ENCODE assay signal across 11 cellular contexts in the genomic region with DNA sequence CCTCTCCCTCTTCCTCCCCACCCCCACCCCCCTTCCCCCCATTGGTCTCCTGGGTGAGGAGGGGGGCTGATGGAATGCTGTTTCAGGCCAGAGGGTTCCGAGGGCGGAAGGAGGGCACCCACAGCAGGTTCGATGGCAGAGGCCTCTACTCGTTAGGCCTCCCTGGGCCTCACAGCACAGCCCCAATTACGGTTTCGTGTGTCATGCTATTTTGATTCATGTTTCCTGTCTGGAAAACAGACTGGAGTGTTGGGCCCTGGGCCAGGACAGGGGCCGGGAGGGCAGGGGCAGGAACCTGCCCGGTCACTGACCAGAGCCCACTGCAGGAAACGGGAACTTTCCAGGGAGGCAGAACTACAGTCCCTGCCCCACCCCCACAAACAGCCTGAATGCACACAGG.
DNase-seq lines count a peak whose midpoint lies in the region; ATAC-seq, FAIRE-seq and TF ChIP-seq lines count a peak whose summit lies in the region.
"Had no signal": no experiment of that assay in that cellular context is flagged by ENCODE, and none has a peak within 500 bp of the region (broad histone marks: within the 10 kb centered on the region; RNA-seq: fewer than 3 reads in every experiment).

No MANE protein-coding gene starts in this region.

- H3K27ac Mint-ChIP-seq in astrocyte (ENCODE audit: unreplicated experiment) = no peak overlapping the region
- H3K27ac Mint-ChIP-seq: memory B cell had no signal

- peak overlapping the region; percentile 38 for H2AFZ ChIP-seq in astrocyte (ENCODE audit: low read depth, low read length)
- no peak overlapping the region for H2AFZ ChIP-seq in hepatocyte

- H3K27me3 ChIP-seq in astrocyte (ENCODE audit: insufficient read depth, low read length) (no peaks in the 10 kb centered on the region), hepatocyte (no peaks in the 10 kb centered on the region), spleen (replicated peaks in 1 of 7) (peaks cover 0 to 36% (median 0%) of the 10 kb centered on the region in 7 donors)

- peak overlapping the region; percentile 80 for H3K9ac ChIP-seq in astrocyte (ENCODE audit: low read length)

- H3K4me1 Mint-ChIP-seq in astrocyte (ENCODE audit: low read depth, unreplicated experiment) = peaks cover 16% of the 10 kb centered on the region
- H3K4me1 Mint-ChIP-seq: memory B cell had no signal

- no peaks in the 10 kb centered on the region for H3K36me3 ChIP-seq in astrocyte (ENCODE audit: insufficient read depth, low read length)
- no peaks in the 10 kb centered on the region for H3K36me3 ChIP-seq in hepatocyte (replicated peaks; ENCODE audit: insufficient read depth, low read depth)
- no peaks in the 10 kb centered on the region for H3K36me3 ChIP-seq in spleen

- intact Hi-C loops in spleen (cut with DNase I; ENCODE audit: low total_unique reads) = no loop called here

- H3K9me3 Mint-ChIP-seq in astrocyte (ENCODE audit: unreplicated experiment) = no peaks in the 10 kb centered on the region
- H3K9me3 Mint-ChIP-seq: memory B cell had no signal

- WGBS in hepatocyte (ENCODE audit: low lambda C conversion rate, missing lambda C conversion rate) = 46% methylated on average over 9 of the region's 9 CpGs
- 4 to 11% (median 9%) methylated on average over 9 of the region's 9 CpGs for WGBS in spleen, 5 donors

- peaks cover 23% of the 10 kb centered on the region for H3K4me1 ChIP-seq in astrocyte (ENCODE audit: insufficient read depth, low read length)
- peaks cover 17% of the 10 kb centered on the region for H3K4me1 ChIP-seq in hepatocyte (ENCODE audit: insufficient read depth)
- peaks cover 0 to 21% (median 7%) of the 10 kb centered on the region in 6 donors for H3K4me1 ChIP-seq in spleen

- no peak for TF ChIP-seq POLR2A in spleen (IDR thresholded peaks at IDR 0.05)

- no peak for TF ChIP-seq CTCF in astrocyte (IDR thresholded peaks at IDR 0.05; ENCODE audit: insufficient read depth, low read depth, low read length)
- TF ChIP-seq CTCF in hepatocyte (IDR thresholded peaks at IDR 0.05; ENCODE audit: poor library complexity) = no peak
- TF ChIP-seq CTCF in spleen (IDR thresholded peaks at IDR 0.05 in 8 of 11, conservative IDR thresholded peaks at IDR 0.05 in 3 of 11) = no peak
- TF ChIP-seq CTCF in coronary artery (IDR thresholded peaks at IDR 0.05) = no peak

- H3K27ac ChIP-seq in astrocyte (ENCODE audit: low read depth, low read length) (no peak overlapping the region), hepatocyte (no peak overlapping the region), spleen (no peak overlapping the region), coronary artery (peak overlapping the region in 1 of 2 donors; percentile 2)

- no peak overlapping the region for H3K4me3 ChIP-seq in astrocyte (ENCODE audit: insufficient read depth, low read depth, low read length)
- H3K4me3 ChIP-seq in hepatocyte = no peak overlapping the region
- H3K4me3 ChIP-seq in spleen = no peak overlapping the region
- no peak overlapping the region for H3K4me3 ChIP-seq in coronary artery

- H3K27me3 Mint-ChIP-seq in astrocyte (ENCODE audit: low read depth, unreplicated experiment) = peaks cover 14% of the 10 kb centered on the region

- ATAC-seq in HG03432 (IDR thresholded peaks at IDR 0.05; ENCODE audit: unreplicated experiment) (no peak), HG03439 (IDR thresholded peaks at IDR 0.05; ENCODE audit: unreplicated experiment) (no peak)

- H4K20me1 ChIP-seq in astrocyte (ENCODE audit: insufficient read depth, low read length) (no peaks in the 10 kb centered on the region), hepatocyte (ENCODE audit: insufficient read depth, poor library complexity, severe bottlenecking) (no peaks in the 10 kb centered on the region)

- DNase-seq in HK-2 (ENCODE audit: unreplicated experiment) (peak; percentile 45), astrocyte (ENCODE audit: low read depth) (peak; percentile 59), hepatocyte (ENCODE audit: low spot score) (no peak), spleen (peak; percentile 80), coronary artery (ENCODE audit: low spot score) (no peak), NCI-H345 treated with DMSO at 0.1 percent for 48 hours (lab: John Stamatoyannopoulos, UW; ENCODE audit: unreplicated experiment) (no peak)
- DNase-seq: amniotic stem cell, NCI-H446 had no signal

- no peak overlapping the region for H3K4me3 Mint-ChIP-seq in astrocyte (ENCODE audit: unreplicated experiment)
- H3K4me3 Mint-ChIP-seq: memory B cell had no signal

- FAIRE-seq in astrocyte (lab: Jason Lieb, UNC) = no peak

- H3K36me3 Mint-ChIP-seq in astrocyte (ENCODE audit: low read depth, unreplicated experiment) = no peaks in the 10 kb centered on the region
- H3K36me3 Mint-ChIP-seq: memory B cell had no signal

- H3K4me2 ChIP-seq in astrocyte (ENCODE audit: low read length) = peak overlapping the region; percentile 76
- H3K4me2 ChIP-seq in hepatocyte = peak overlapping the region; percentile 49

- H3K9me2 ChIP-seq in hepatocyte (replicated peaks; ENCODE audit: insufficient read depth) = no peaks in the 10 kb centered on the region

- H3K9me3 ChIP-seq in astrocyte (ENCODE audit: insufficient read depth, low read depth, low read length) (no peaks in the 10 kb centered on the region), hepatocyte (ENCODE audit: low read depth) (no peaks in the 10 kb centered on the region), spleen (no peaks in the 10 kb centered on the region)

- H3K79me2 ChIP-seq in astrocyte (ENCODE audit: insufficient read depth, low read length) (no peaks in the 10 kb centered on the region), hepatocyte (no peaks in the 10 kb centered on the region)

Comparison
In these comparisons a context has a peak if more than half of its experiments do, and no peak if none do; other contexts are left out.
1. DNase-seq: peak in HK-2 (single experiment), astrocyte (single experiment) and spleen (single experiment); none in hepatocyte (single experiment), coronary artery (single experiment) and NCI-H345 treated with DMSO at 0.1 percent for 48 hours (single experiment).